In the genomic region with DNA sequence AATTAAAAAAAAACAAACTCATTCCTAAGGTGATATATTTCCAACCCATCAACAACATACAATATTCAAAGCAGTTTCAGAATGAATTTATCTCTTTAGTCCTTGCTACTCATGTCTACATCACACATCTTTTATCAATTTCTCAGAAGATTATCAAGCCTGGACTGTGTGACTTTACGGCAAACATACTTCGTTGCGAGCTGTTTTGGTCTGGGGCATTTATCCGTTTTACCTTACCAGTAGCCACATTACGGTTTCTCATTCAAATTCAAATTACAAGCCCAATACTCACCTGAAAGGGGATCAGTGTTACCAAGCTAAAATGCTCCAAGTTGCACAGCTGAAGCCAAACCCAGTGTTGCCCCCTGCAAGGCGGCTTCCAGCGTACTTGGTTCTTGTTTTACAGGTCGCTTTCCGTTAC, we compare ENCODE assay signal across 10 cellular contexts. TPM values are rescaled to one million over a fixed set of nuclear protein-coding genes. Genes with fewer than 3 reads are reported as not detected.
A peak's percentile ranks its signal among the peaks of the same experiment; 100 is the strongest.
DNase-seq lines count a peak whose midpoint lies in the region; ATAC-seq and TF ChIP-seq lines count a peak whose summit lies in the region.
"Had no signal": no experiment of that assay in that cellular context is flagged by ENCODE, and none has a peak within 500 bp of the region (broad histone marks: within the 10 kb centered on the region; RNA-seq: fewer than 3 reads in every experiment).

No MANE protein-coding gene starts in this region.

- no peak for DNase-seq in AG10803 (ENCODE audit: low read depth)
- DNase-seq in coronary artery (ENCODE audit: low spot score): no peak
- no peak for DNase-seq in naive thymus-derived CD8-positive, alpha-beta T cell
- DNase-seq in DMS 273 treated with DMSO at 0.1 percent for 48 hours (lab: John Stamatoyannopoulos, UW): no peak
- no peak for DNase-seq in glomerular visceral epithelial cell (ENCODE audit: extremely low spot score)
- DNase-seq: T1000 had no signal

- peaks cover 61% of the 10 kb centered on the region for H3K36me3 ChIP-seq in KOPT-K1 (ENCODE audit: insufficient read depth, low read length)

- H3K27ac ChIP-seq in KOPT-K1 (ENCODE audit: low read depth, low read length, poor library complexity, severe bottlenecking): peak overlapping the region; percentile 99
- H3K27ac ChIP-seq in coronary artery: peak overlapping the region; percentile 48 to 90

- POLR2A ChIA-PET in naive thymus-derived CD8-positive, alpha-beta T cell (lab: Charles Lee): interaction anchor here (0.7 to 5.7 kb wide), 7 partner anchors 8 to 71 kb away, joined by 3 to 58 read pairs (median 31); a partner anchor contains a TSS

- peak overlapping the region; percentile 85 to 99 (median 96) for H3K4me3 Mint-ChIP-seq in naive thymus-derived CD8-positive, alpha-beta T cell

- H3K27me3 Mint-ChIP-seq in naive thymus-derived CD8-positive, alpha-beta T cell: no peaks in the 10 kb centered on the region

- peaks cover 41 to 72% (median 63%) of the 10 kb centered on the region in 4 donors for H3K4me1 Mint-ChIP-seq in naive thymus-derived CD8-positive, alpha-beta T cell

- TF ChIP-seq CTCF in AG10803 (conservative IDR thresholded peaks at IDR 0.05; ENCODE audit: low read length) (no peak; the same call in 1 of the 2 replicates), coronary artery (IDR thresholded peaks at IDR 0.05) (no peak)

- H3K4me3 ChIP-seq in AG10803 (ENCODE audit: low read length): peak overlapping the region; percentile 99
- peak overlapping the region; percentile 96 for H3K4me3 ChIP-seq in coronary artery

- H3K9me3 Mint-ChIP-seq in naive thymus-derived CD8-positive, alpha-beta T cell: peaks cover 0 to 3% (median 0%) of the 10 kb centered on the region in 9 donors

- H3K36me3 Mint-ChIP-seq in naive thymus-derived CD8-positive, alpha-beta T cell: peaks cover 39 to 68% (median 46%) of the 10 kb centered on the region in 3 donors

- no peak for ATAC-seq in naive thymus-derived CD8-positive, alpha-beta T cell
- ATAC-seq in HG02870 (IDR thresholded peaks at IDR 0.05; ENCODE audit: unreplicated experiment) (no peak), GM21737 (IDR thresholded peaks at IDR 0.05; ENCODE audit: unreplicated experiment) (no peak)

- no peaks in the 10 kb centered on the region for H3K9me3 ChIP-seq in KOPT-K1 (ENCODE audit: insufficient read depth, low read length, poor library complexity, severe bottlenecking)

- peak overlapping the region; percentile 91 to 100 (median 98) for H3K27ac Mint-ChIP-seq in naive thymus-derived CD8-positive, alpha-beta T cell

RNA-seq across cellular contexts. Expression of a gene that starts 1.9 kb away (rescaled TPM):
- 1,000 to 10,000 TPM; 1,803 to 1,897 TPM for total RNA-seq in naive thymus-derived CD8-positive, alpha-beta T cell
- polyA plus RNA-seq in naive thymus-derived CD8-positive, alpha-beta T cell: 100 to 1,000 TPM in 2 of 3 donors, 10 to 100 TPM in 1; 97.0 to 120 (median 104) TPM

RNA-seq across cellular contexts. Expression of a gene that starts 59.3 kb away (rescaled TPM):
- total RNA-seq in naive thymus-derived CD8-positive, alpha-beta T cell: under 1 TPM in 1 of 2 experiments, not detected in 1; 0.99 TPM
- polyA plus RNA-seq in naive thymus-derived CD8-positive, alpha-beta T cell: under 1 TPM in 2 of 3 donors, not detected in 1; 0.62 to 0.66 TPM
- total RNA-seq: renal cortical epithelial cell had no signal
